In genomic region chr11:2265396-2265795, GRCh38 we compare ENCODE assay signal across 1 cellular context.
TF ChIP-seq lines count a peak whose summit lies in the region.

No MANE protein-coding gene starts in this region.

TF ChIP-seq in HepG2, 621 proteins besides CTCF, POLR2A, EP300 and RAD21:
- TF ChIP-seq ZNF101 (CRISPR knock-in tag; IDR thresholded peaks at IDR 0.05; ENCODE audit: borderline replicate concordance, low read depth) (no peak), ARID4A (CRISPR knock-in tag; IDR thresholded peaks at IDR 0.05; ENCODE audit: borderline replicate concordance) (no peak), CSRNP2 (CRISPR knock-in tag; conservative IDR thresholded peaks at IDR 0.05; ENCODE audit: low read depth) (no peak), KLF6 (CRISPR knock-in tag; IDR thresholded peaks at IDR 0.05) (no peak), ZFP36 (IDR thresholded peaks at IDR 0.05; ENCODE audit: borderline replicate concordance, low read depth, low read length, partially characterized antibody) (no peak), ZSCAN25 (CRISPR knock-in tag; IDR thresholded peaks at IDR 0.05) (no peak)
TF ChIP-seq in HepG2: peak in this region for 0.
